In genomic region chr11:66868726-66869291, GRCh38 we compare ENCODE assay signal across 8 cellular contexts. TPM values are rescaled to one million over a fixed set of nuclear protein-coding genes. Genes with fewer than 3 reads are reported as not detected.
DNase-seq lines count a peak whose midpoint lies in the region; ATAC-seq and TF ChIP-seq lines count a peak whose summit lies in the region.

No MANE protein-coding gene starts in this region.

- no peaks in the 10 kb centered on the region for H3K9me3 Mint-ChIP-seq in T-helper 2 cell treated with Interferon-gamma antibody and Interleukin-4, amounts not matched to agents 5 μg/mL and 100 μg/mL, for 36 hours
- H3K9me3 Mint-ChIP-seq in MCF 10A (ENCODE audit: unreplicated experiment) (no peaks in the 10 kb centered on the region), neural progenitor cell (no peaks in the 10 kb centered on the region)

- H3F3A ChIP-seq in neural progenitor cell (ENCODE audit: low read depth) = no peaks in the 10 kb centered on the region

- H3K9me3 ChIP-seq in neural progenitor cell (ENCODE audit: low read depth) = no peaks in the 10 kb centered on the region

- no peak overlapping the region for H3K4me3 ChIP-seq in neural progenitor cell

- BruUV-seq in MCF 10A (replicated peaks; lab: Mats Ljungman, UMichigan) = no TSS peak

- H3K9ac ChIP-seq in neural progenitor cell = no peak overlapping the region

- no peaks in the 10 kb centered on the region for H3K79me2 ChIP-seq in neural progenitor cell (ENCODE audit: low read depth)

- no peak overlapping the region for H2AFZ ChIP-seq in neural progenitor cell (replicated peaks)

- CTCF ChIA-PET in MCF 10A (lab: Yijun Ruan, JAX) = interaction anchor here (0.6 to 0.7 kb wide), 2 partner anchors 9 to 124 kb away, joined by 3 read pairs; no protein-coding TSS in a partner anchor

- peak overlapping the region; percentile 45 for H3K27ac Mint-ChIP-seq in T-helper 2 cell treated with Interferon-gamma antibody and Interleukin-4, amounts not matched to agents 5 μg/mL and 100 μg/mL, for 36 hours
- H3K27ac Mint-ChIP-seq in MCF 10A (ENCODE audit: low read depth, unreplicated experiment) (no peak overlapping the region), neural progenitor cell (no peak overlapping the region)

- H4K20me1 ChIP-seq in neural progenitor cell (ENCODE audit: low read depth) = no peaks in the 10 kb centered on the region

- ATAC-seq in HG03342 (IDR thresholded peaks at IDR 0.05; ENCODE audit: unreplicated experiment) (peak; percentile 81), GM18870 (IDR thresholded peaks at IDR 0.05; ENCODE audit: unreplicated experiment) (no peak)

- TF ChIP-seq CTCF in MCF 10A (IDR thresholded peaks at IDR 0.05; ENCODE audit: unreplicated experiment) = peak; percentile 27
- TF ChIP-seq CTCF in neural progenitor cell (IDR thresholded peaks at IDR 0.05) = peak; percentile 67

- H3K27me3 Mint-ChIP-seq in T-helper 2 cell treated with Interferon-gamma antibody and Interleukin-4, amounts not matched to agents 5 μg/mL and 100 μg/mL, for 36 hours (ENCODE audit: low read depth) = no peaks in the 10 kb centered on the region
- H3K27me3 Mint-ChIP-seq in MCF 10A (ENCODE audit: insufficient read depth, unreplicated experiment) (no peaks in the 10 kb centered on the region), neural progenitor cell (ENCODE audit: insufficient read depth, low read depth) (peaks cover 6% of the 10 kb centered on the region)

- peaks cover 9% of the 10 kb centered on the region for H3K4me1 Mint-ChIP-seq in T-helper 2 cell treated with Interferon-gamma antibody and Interleukin-4, amounts not matched to agents 5 μg/mL and 100 μg/mL, for 36 hours (ENCODE audit: low read depth)
- H3K4me1 Mint-ChIP-seq in MCF 10A (ENCODE audit: insufficient read depth, unreplicated experiment) (no peaks in the 10 kb centered on the region), neural progenitor cell (peaks cover 7% of the 10 kb centered on the region)

- no peaks in the 10 kb centered on the region for H3K27me3 ChIP-seq in neural progenitor cell

- no peak overlapping the region for H3K4me2 ChIP-seq in neural progenitor cell

- intact Hi-C loops in MCF 10A (cut with micrococcal nuclease) = no loop called here

- no peak overlapping the region for H3K27ac ChIP-seq in neural progenitor cell

- peaks cover 5% of the 10 kb centered on the region for H3K4me1 ChIP-seq in neural progenitor cell

- POLR2A ChIA-PET in MCF 10A (lab: Yijun Ruan, JAX) = interaction anchor here (0.6 kb wide), 1 partner anchor 17 kb away, joined by 3 read pairs; no protein-coding TSS in a partner anchor

- H3K4me3 Mint-ChIP-seq in T-helper 2 cell treated with Interferon-gamma antibody and Interleukin-4, amounts not matched to agents 5 μg/mL and 100 μg/mL, for 36 hours = no peak overlapping the region
- H3K4me3 Mint-ChIP-seq in MCF 10A (ENCODE audit: unreplicated experiment) (no peak overlapping the region), neural progenitor cell (no peak overlapping the region)

- no peaks in the 10 kb centered on the region for H3K36me3 Mint-ChIP-seq in T-helper 2 cell treated with Interferon-gamma antibody and Interleukin-4, amounts not matched to agents 5 μg/mL and 100 μg/mL, for 36 hours (ENCODE audit: low read depth)
- H3K36me3 Mint-ChIP-seq in MCF 10A (ENCODE audit: insufficient read depth, unreplicated experiment) = peaks cover 20% of the 10 kb centered on the region
- peaks cover 2% of the 10 kb centered on the region for H3K36me3 Mint-ChIP-seq in neural progenitor cell

- H3K36me3 ChIP-seq in neural progenitor cell = no peaks in the 10 kb centered on the region

- DNase-seq in DMS 273 (lab: John Stamatoyannopoulos, UW; ENCODE audit: unreplicated experiment) = peak; percentile 30
- DNase-seq in DMS 273 treated with DMSO at 0.1 percent for 48 hours (lab: John Stamatoyannopoulos, UW) = no peak
- peak; percentile 73 for DNase-seq in T-helper 2 cell treated with Interferon-gamma antibody and Interleukin-4, amounts not matched to agents 5 μg/mL and 100 μg/mL, for 36 hours (ENCODE audit: low spot score)
- DNase-seq in MCF 10A (ENCODE audit: unreplicated experiment) = peak; percentile 71
- peak; percentile 86 for DNase-seq in neural progenitor cell (ENCODE audit: low spot score)
- no peak for DNase-seq in NCI-H345 (lab: John Stamatoyannopoulos, UW)

RNA-seq across cellular contexts. Expression of gene LRFN4, which starts 11.9 kb away (rescaled TPM):
- total RNA-seq in MCF 10A (2022) (30.4 and 39.9 TPM in 2 replicates), neural progenitor cell (ENCODE audit: low replicate concordance) (6.7 and 27.9 TPM in 2 replicates)

RNA-seq across cellular contexts. Expression of gene RCE1, which starts 25.6 kb away (rescaled TPM):
- total RNA-seq in MCF 10A (2022) = 23.3 and 27.7 TPM in 2 replicates
- 13.7 and 35.0 TPM in 2 replicates for total RNA-seq in neural progenitor cell (ENCODE audit: low replicate concordance)

Comparison
In these comparisons a context has a peak if more than half of its experiments do, and no peak if none do; other contexts are left out.
1. DNase-seq: peak in DMS 273 (single experiment), T-helper 2 cell treated with Interferon-gamma antibody and Interleukin-4, amounts not matched to agents 5 μg/mL and 100 μg/mL, for 36 hours (single experiment), MCF 10A (single experiment) and neural progenitor cell (single experiment); none in DMS 273 treated with DMSO at 0.1 percent for 48 hours (single experiment) and NCI-H345 (single experiment).